8 cellular contexts compared by ENCODE assay signal in genomic region chr17:17280613-17281549, GRCh38. TPM values are rescaled to one million over a fixed set of nuclear protein-coding genes. Genes with fewer than 3 reads are reported as not detected.
A peak's percentile ranks its signal among the peaks of the same experiment; 100 is the strongest.
DNase-seq lines count a peak whose midpoint lies in the region; ATAC-seq and TF ChIP-seq lines count a peak whose summit lies in the region.

COPS3 (minus strand) TSS chr17:17281246; CDS start chr17:17281186, 60 bp downstream.

- ATAC-seq in HG02884 (IDR thresholded peaks at IDR 0.05; ENCODE audit: unreplicated experiment) (peak; percentile 86), left cardiac atrium (peak; percentile 97 to 98)

- H3K36me3 Mint-ChIP-seq in T-helper 1 cell treated with Interleukin-12 subunit alpha and Interleukin-12 subunit beta and Interleukin-4 antibody, amounts not matched to agents 30 μg/mL and 1 μg/mL, for 36 hours (ENCODE audit: low read depth), result peaks cover 15% of the 10 kb centered on the region
- H3K36me3 Mint-ChIP-seq in progenitor cell of endocrine pancreas (ENCODE audit: insufficient read depth), result no peaks in the 10 kb centered on the region

- in situ Hi-C loops in GM13977 (cut with MboI; ENCODE audit: low pct_unique_long_range_greater_than_20kb, low sequenced_read_pairs, unreplicated experiment), result no loop called here

- TF ChIP-seq CTCF in GM13977 (IDR thresholded peaks at IDR 0.05; ENCODE audit: extremely low read depth, insufficient read depth, missing control alignments), result no peak
- TF ChIP-seq CTCF in progenitor cell of endocrine pancreas (IDR thresholded peaks at IDR 0.05; ENCODE audit: unreplicated experiment), result no peak

- intact Hi-C loops in left cardiac atrium (cut with DNase I), result no loop called here

- H3K27ac Mint-ChIP-seq in T-helper 1 cell treated with Interleukin-12 subunit alpha and Interleukin-12 subunit beta and Interleukin-4 antibody, amounts not matched to agents 30 μg/mL and 1 μg/mL, for 36 hours, result peak within 1 kb of the TSS; percentile 86
- peak within 1 kb of the TSS; percentile 95 for H3K27ac Mint-ChIP-seq in progenitor cell of endocrine pancreas

- H3K4me3 Mint-ChIP-seq in T-helper 1 cell treated with Interleukin-12 subunit alpha and Interleukin-12 subunit beta and Interleukin-4 antibody, amounts not matched to agents 30 μg/mL and 1 μg/mL, for 36 hours, result peak within 1 kb of the TSS; percentile 95
- H3K4me3 Mint-ChIP-seq in progenitor cell of endocrine pancreas (ENCODE audit: low read depth), result peak within 1 kb of the TSS; percentile 81

- no peaks in the 10 kb centered on the region for H3K27me3 Mint-ChIP-seq in T-helper 1 cell treated with Interleukin-12 subunit alpha and Interleukin-12 subunit beta and Interleukin-4 antibody, amounts not matched to agents 30 μg/mL and 1 μg/mL, for 36 hours (ENCODE audit: low read depth)
- H3K27me3 Mint-ChIP-seq in progenitor cell of endocrine pancreas, result peaks cover 3% of the 10 kb centered on the region

- no peaks in the 10 kb centered on the region for H3K9me3 Mint-ChIP-seq in T-helper 1 cell treated with Interleukin-12 subunit alpha and Interleukin-12 subunit beta and Interleukin-4 antibody, amounts not matched to agents 30 μg/mL and 1 μg/mL, for 36 hours
- no peaks in the 10 kb centered on the region for H3K9me3 Mint-ChIP-seq in progenitor cell of endocrine pancreas (ENCODE audit: low read depth)

- DNase-seq in GM13977 (ENCODE audit: low spot score), result peak; percentile 97
- DNase-seq in NCI-H1694 (lab: John Stamatoyannopoulos, UW), result peak; percentile 97
- peak; percentile 96 for DNase-seq in amniotic stem cell (lab: John Stamatoyannopoulos, UW)
- DNase-seq in left cardiac atrium, result peak; percentile 99
- peak; percentile 86 for DNase-seq in progenitor cell of endocrine pancreas (ENCODE audit: low spot score, unreplicated experiment)
- peak; percentile 98 for DNase-seq in ureter (ENCODE audit: low spot score)

- peaks cover 29% of the 10 kb centered on the region for H3K4me1 Mint-ChIP-seq in T-helper 1 cell treated with Interleukin-12 subunit alpha and Interleukin-12 subunit beta and Interleukin-4 antibody, amounts not matched to agents 30 μg/mL and 1 μg/mL, for 36 hours (ENCODE audit: low read depth)
- H3K4me1 Mint-ChIP-seq in progenitor cell of endocrine pancreas (ENCODE audit: low read depth), result peaks cover 20% of the 10 kb centered on the region

RNA-seq across cellular contexts. Expression of gene COPS3, which starts in this region (rescaled TPM):
- total RNA-seq in left cardiac atrium (10 to 100 TPM; 55.6 to 60.3 TPM), progenitor cell of endocrine pancreas (61.5 and 63.6 TPM in 2 replicates), ureter (54.0 TPM)

Comparison
In these comparisons a context has a peak if more than half of its experiments do, and no peak if none do; other contexts are left out.
1. Peak in every context shown above with its lines: DNase-seq and ATAC-seq.